ENCODE assay signal across 13 cellular contexts in genomic region chr6:151291145-151292055, GRCh38. TPM values are rescaled to one million over a fixed set of nuclear protein-coding genes. Genes with fewer than 3 reads are reported as not detected.
DNase-seq lines count a peak whose midpoint lies in the region; ATAC-seq, FAIRE-seq and TF ChIP-seq lines count a peak whose summit lies in the region.
"Had no signal": no experiment of that assay in that cellular context is flagged by ENCODE, and none has a peak within 500 bp of the region (broad histone marks: within the 10 kb centered on the region; RNA-seq: fewer than 3 reads in every experiment).

No MANE protein-coding gene starts in this region.

- H3K27me3 ChIP-seq in adipocyte (replicated peaks; ENCODE audit: control insufficient read depth, insufficient read depth, low read length) (no peaks in the 10 kb centered on the region), pancreas (no peaks in the 10 kb centered on the region)

- peak; percentile 29 for FAIRE-seq in pancreas (lab: Jason Lieb, UNC)
- FAIRE-seq: GM12878 had no signal

- H3K27ac ChIP-seq in pancreas: no peak overlapping the region

- H3K4me1 ChIP-seq in adipocyte (ENCODE audit: control insufficient read depth, insufficient read depth, low read length) (peaks cover 34% of the 10 kb centered on the region), pancreas (no peaks in the 10 kb centered on the region)

- POLR2A ChIA-PET in AG04449 (lab: Yijun Ruan, JAX): interaction anchor here (0.6 kb wide), 2 partner anchors 17 to 52 kb away, joined by 3 read pairs; partner anchors contain the start of gene AKAP12

- WGBS in pancreas, 2 donors: 48 to 52% methylated on average over 11 of the region's 11 CpGs

- H3K9ac ChIP-seq in adipocyte (ENCODE audit: low read length): peak overlapping the region; percentile 11

- no peaks in the 10 kb centered on the region for H3K9me3 ChIP-seq in adipocyte (ENCODE audit: control insufficient read depth, low read length)
- H3K9me3 ChIP-seq in pancreas: no peaks in the 10 kb centered on the region

- peak in 3 of 4 donors; percentile 56 to 70 (median 70) for ATAC-seq in pancreas
- ATAC-seq in esophagus mucosa: no peak
- no peak for ATAC-seq in HG02885 (IDR thresholded peaks at IDR 0.05; ENCODE audit: poor library complexity, unreplicated experiment)
- ATAC-seq: effector memory CD8-positive, alpha-beta T cell; GM12878 had no signal

- TF ChIP-seq CTCF in AG04449 (IDR thresholded peaks at IDR 0.05; ENCODE audit: insufficient read depth, low read length, missing control alignments) (no peak), pancreas (IDR thresholded peaks at IDR 0.05) (no peak)

- intact Hi-C loops in pancreas (cut with DNase I): no loop called here

- H3K4me3 ChIP-seq in AG04449 (ENCODE audit: low read depth, low read length) (peak overlapping the region; percentile 2; the same call in 1 of the 2 replicates), adipocyte (ENCODE audit: low read length) (peak overlapping the region; percentile 23), pancreas (no peak overlapping the region)
- H3K4me3 ChIP-seq: GM12878 had no signal

- H3K36me3 ChIP-seq in adipocyte (ENCODE audit: control insufficient read depth, insufficient read depth, low read length, severe bottlenecking) (no peaks in the 10 kb centered on the region), pancreas (no peaks in the 10 kb centered on the region)

- CTCF ChIA-PET in AG04449 (lab: Yijun Ruan, JAX): interaction anchor here (0.8 to 5.0 kb wide), 4 partner anchors 9 to 277 kb away, joined by 3 to 23 read pairs (median 12); no protein-coding TSS in a partner anchor

- DNase-seq in AG04449 (ENCODE audit: low read depth, low spot score): peak; percentile 92
- peak; percentile 84 for DNase-seq in adipocyte (ENCODE audit: low read depth)
- peak; percentile 35 for DNase-seq in glomerular visceral epithelial cell (ENCODE audit: extremely low spot score)
- DNase-seq in pancreas: no peak
- DNase-seq in NCI-H2227 treated with DMSO at 0.1 percent for 48 hours (lab: John Stamatoyannopoulos, UW): no peak
- no peak for DNase-seq in OCI-M1 (lab: John Stamatoyannopoulos, UW)
- DNase-seq: activated CD8-positive, alpha-beta memory T cell treated with anti-CD3 and anti-CD28 coated beads, Interleukin-2, amount 50 U/mL, for 48 hours; C1 segment of cervical spinal cord; effector memory CD8-positive, alpha-beta T cell; NCI-H2029 treated with DMSO at 0.1 percent for 48 hours had no signal

RNA-seq across cellular contexts. Expression of gene AKAP12, which starts 51.6 kb away (rescaled TPM):
- total RNA-seq in pancreas (10 to 100 TPM in 2 of 6 donors, 1 to 10 TPM in 4; 2.4 to 13.2 (median 5.4) TPM), esophagus mucosa (1.8 TPM)
- polyA plus RNA-seq in pancreas: 1 to 10 TPM; 2.7 to 4.7 TPM

Comparison
In these comparisons a context has a peak if more than half of its experiments do, and no peak if none do; other contexts are left out.
1. DNase-seq: peak in AG04449 (single experiment), adipocyte (single experiment) and glomerular visceral epithelial cell (single experiment); none in pancreas (0 of 6), NCI-H2227 treated with DMSO at 0.1 percent for 48 hours (single experiment) and OCI-M1 (single experiment).
2. H3K4me3 ChIP-seq: peak in AG04449 (single experiment) and adipocyte (single experiment); none in pancreas (0 of 4).
3. ATAC-seq: peak in pancreas (3 of 4); none in esophagus mucosa (single experiment) and HG02885 (single experiment).